ENCODE assay signal across 8 cellular contexts in genomic region chr1:52726265-52727113, GRCh38. TPM values are rescaled to one million over a fixed set of nuclear protein-coding genes. Genes with fewer than 3 reads are reported as not detected.
DNase-seq lines count a peak whose midpoint lies in the region; ATAC-seq and TF ChIP-seq lines count a peak whose summit lies in the region.

Gene ZYG11B, plus strand, starts transcription at chr1:52726453. Its CDS starts 201 bp downstream, at chr1:52726654.

- H3K27me3 ChIP-seq in kidney epithelial cell (ENCODE audit: control insufficient read depth, insufficient read depth, low read length), result no peaks in the 10 kb centered on the region

- H3K36me3 ChIP-seq in kidney epithelial cell (ENCODE audit: control insufficient read depth, insufficient read depth, low read length), result no peaks in the 10 kb centered on the region

- no peak for TF ChIP-seq CTCF in kidney epithelial cell (IDR thresholded peaks at IDR 0.05; ENCODE audit: insufficient read depth, low read length, poor library complexity, severe bottlenecking)

- peak within 1 kb of the TSS; percentile 66 for H3K4me3 ChIP-seq in kidney epithelial cell (ENCODE audit: low read depth, low read length)

- TF ChIP-seq POLR2A in GM19193 (IDR thresholded peaks at IDR 0.05; ENCODE audit: extremely low read depth, insufficient read depth, insufficient read length), result peak; percentile 73

- DNase-seq in AG20443 (ENCODE audit: low spot score) (peak; percentile 100), NCI-H510A (lab: John Stamatoyannopoulos, UW) (peak; percentile 73), cerebellum (ENCODE audit: low spot score) (peak; percentile 99), kidney epithelial cell (ENCODE audit: low read depth) (peak; percentile 39)
- DNase-seq in activated CD4-positive, alpha-beta T cell treated with anti-CD3 and anti-CD28 coated beads for 1 hour, result peak; percentile 84
- peak; percentile 67 to 86 for DNase-seq in stimulated activated CD4-positive, alpha-beta T cell treated with anti-CD3 and anti-CD28 coated beads, Interleukin-15, amount 100 ng/mL, for 48 hours (ENCODE audit: low read depth in 2 of 2)

- ATAC-seq in HG03432 (IDR thresholded peaks at IDR 0.05; ENCODE audit: unreplicated experiment), result peak; percentile 95

RNA-seq across cellular contexts. Expression of gene ZYG11B, which starts in this region (rescaled TPM):
- 91.0 TPM for total RNA-seq in cerebellum
- total RNA-seq in kidney epithelial cell, result 23.5 and 25.2 TPM in 2 replicates

Comparison
In these comparisons a context has a peak if more than half of its experiments do, and no peak if none do; other contexts are left out.
1. Peak in every context shown above with its lines: DNase-seq, ATAC-seq and H3K4me3 ChIP-seq.
2. DNase-seq: peak in every context shown above with its lines; median percentile 100 in AG20443; 99 in cerebellum; 84 in activated CD4-positive, alpha-beta T cell treated with anti-CD3 and anti-CD28 coated beads for 1 hour; 76 in stimulated activated CD4-positive, alpha-beta T cell treated with anti-CD3 and anti-CD28 coated beads, Interleukin-15, amount 100 ng/mL, for 48 hours; 73 in NCI-H510A; 39 in kidney epithelial cell.